In genomic region chr5:97183930-97184213, GRCh38 we compare ENCODE assay signal across 9 cellular contexts. TPM values are rescaled to one million over a fixed set of nuclear protein-coding genes. Genes with fewer than 3 reads are reported as not detected.
DNase-seq lines count a peak whose midpoint lies in the region; ATAC-seq and TF ChIP-seq lines count a peak whose summit lies in the region.
"Had no signal": no experiment of that assay in that cellular context is flagged by ENCODE, and none has a peak within 500 bp of the region (broad histone marks: within the 10 kb centered on the region; RNA-seq: fewer than 3 reads in every experiment).

No MANE protein-coding gene starts in this region.

- no peaks in the 10 kb centered on the region for H3K9me3 ChIP-seq in CD4-positive, alpha-beta memory T cell (ENCODE audit: control insufficient read depth in 1 of 2, low read length in 2 of 2)
- no peaks in the 10 kb centered on the region for H3K9me3 ChIP-seq in osteoblast (ENCODE audit: low read depth, low read length)

- H3K79me2 ChIP-seq in osteoblast (ENCODE audit: insufficient read depth, low read length), result peaks cover 36% of the 10 kb centered on the region

- H3K4me1 ChIP-seq in CD4-positive, alpha-beta memory T cell (ENCODE audit: insufficient read depth, low read length), result peaks cover 29% of the 10 kb centered on the region
- H3K4me1 ChIP-seq in osteoblast (ENCODE audit: insufficient read depth, low read length), result peaks cover 19% of the 10 kb centered on the region

- H3K27ac Mint-ChIP-seq in CD4-positive, alpha-beta memory T cell, result peak overlapping the region; percentile 99 to 100 (median 100)

- ATAC-seq in HG03571 (IDR thresholded peaks at IDR 0.05; ENCODE audit: unreplicated experiment) (no peak), GM21825 (IDR thresholded peaks at IDR 0.05; ENCODE audit: unreplicated experiment) (no peak)

- POLR2A ChIA-PET in CD4-positive, alpha-beta memory T cell (lab: Charles Lee; ENCODE audit: partially characterized antibody), result interaction anchor here (0.7 to 2.1 kb wide), 10 partner anchors 8 to 1849 kb away, joined by 3 to 6 read pairs (median 4); partner anchors contain the start of genes CAST, CHD1, ERAP1 and LNPEP
- POLR2A ChIA-PET in RWPE1 (lab: Yijun Ruan, JAX; ENCODE audit: low non-redundant PET), result interaction anchor here (0.6 kb wide), 1 partner anchor 1098 kb away, joined by 7 read pairs; no protein-coding TSS in a partner anchor

- peaks cover 20 to 45% (median 35%) of the 10 kb centered on the region in 4 donors for H3K4me1 Mint-ChIP-seq in CD4-positive, alpha-beta memory T cell

- H3K27me3 ChIP-seq in CD4-positive, alpha-beta memory T cell (ENCODE audit: insufficient read depth, low read length), result no peaks in the 10 kb centered on the region
- no peaks in the 10 kb centered on the region for H3K27me3 ChIP-seq in osteoblast (ENCODE audit: insufficient read depth, low read length)

- peaks cover 26% of the 10 kb centered on the region for H4K20me1 ChIP-seq in osteoblast (ENCODE audit: insufficient read depth, low read length)

- peaks cover 16 to 25% of the 10 kb centered on the region in 2 donors for H3K36me3 Mint-ChIP-seq in CD4-positive, alpha-beta memory T cell

- DNase-seq in CD4-positive, alpha-beta memory T cell, result peak in 1 of 5 donors; percentile 31
- no peak for DNase-seq in RWPE1 (ENCODE audit: low spot score)
- no peak for DNase-seq in epithelial cell of esophagus (ENCODE audit: low read depth)
- no peak for DNase-seq in osteoblast (ENCODE audit: insufficient read length, low spot score, missing footprints)
- DNase-seq in Kasumi-1 (lab: John Stamatoyannopoulos, UW), result no peak
- no peak for DNase-seq in iPS-NIHi11 (ENCODE audit: low spot score)

- H3K4me3 ChIP-seq in CD4-positive, alpha-beta memory T cell (ENCODE audit: low read length in 2 of 2), result peak overlapping the region; percentile 77 to 87
- peak overlapping the region; percentile 98 for H3K4me3 ChIP-seq in epithelial cell of esophagus (ENCODE audit: low read length)
- H3K4me3 ChIP-seq in osteoblast (ENCODE audit: insufficient read depth, low read length), result peak overlapping the region; percentile 91

- H3K4me2 ChIP-seq in osteoblast (ENCODE audit: insufficient read depth, low read length), result peak overlapping the region; percentile 88

- H3K9me3 Mint-ChIP-seq in CD4-positive, alpha-beta memory T cell, result peaks cover 0 to 1% (median 0%) of the 10 kb centered on the region in 8 donors

- no peaks in the 10 kb centered on the region for H3K27me3 Mint-ChIP-seq in CD4-positive, alpha-beta memory T cell

- intact Hi-C loops in CD4-positive, alpha-beta memory T cell (cut with micrococcal nuclease), result loop anchor here (1.0 to 10.0 kb wide), 8 partner anchors 249 to 1851 kb away; partner anchors contain the start of genes ARSK, CAST, CHD1 and ELL2

- peak overlapping the region; percentile 95 for H3K27ac ChIP-seq in CD4-positive, alpha-beta memory T cell (ENCODE audit: low read depth, low read length)
- H3K27ac ChIP-seq in RWPE1 (peak overlapping the region; percentile 88), osteoblast (ENCODE audit: low read depth, low read length) (peak overlapping the region; percentile 95)

- H3K36me3 ChIP-seq in CD4-positive, alpha-beta memory T cell (ENCODE audit: insufficient read depth, low read length), result peaks cover 3% of the 10 kb centered on the region
- H3K36me3 ChIP-seq in osteoblast (ENCODE audit: insufficient read depth, low read length), result peaks cover 10% of the 10 kb centered on the region

- no peak for TF ChIP-seq CTCF in RWPE1 (conservative IDR thresholded peaks at IDR 0.05; ENCODE audit: low read depth)
- no peak for TF ChIP-seq CTCF in epithelial cell of esophagus (IDR thresholded peaks at IDR 0.05; ENCODE audit: insufficient read depth, low read depth, low read length, missing control alignments)
- TF ChIP-seq CTCF in osteoblast (IDR thresholded peaks at IDR 0.05; ENCODE audit: extremely low read depth, low read depth, low read length), result no peak

- peak overlapping the region; percentile 87 for H2AFZ ChIP-seq in osteoblast (ENCODE audit: low read length)

- CTCF ChIA-PET in CD4-positive, alpha-beta memory T cell (lab: Charles Lee; ENCODE audit: partially characterized antibody), result interaction anchor here (0.9 to 2.1 kb wide), 3 partner anchors 524 to 1587 kb away, joined by 3 to 4 read pairs (median 4); no protein-coding TSS in a partner anchor
- CTCF ChIA-PET in RWPE1 (lab: Yijun Ruan, JAX), result interaction anchor here (0.6 to 0.7 kb wide), 5 partner anchors 8 to 1728 kb away, joined by 3 to 6 read pairs (median 3); no protein-coding TSS in a partner anchor

- peak overlapping the region; percentile 94 to 99 (median 97) for H3K4me3 Mint-ChIP-seq in CD4-positive, alpha-beta memory T cell

RNA-seq across cellular contexts. Expression of gene RIOK2, which starts 0.8 kb away (rescaled TPM):
- 10 to 100 TPM; 38.2 to 40.8 TPM for total RNA-seq in CD4-positive, alpha-beta memory T cell
- polyA plus RNA-seq in CD4-positive, alpha-beta memory T cell, result 10 to 100 TPM; 17.9 to 26.8 TPM
- total RNA-seq in osteoblast, result 29.7 and 32.1 TPM in 2 replicates

RNA-seq across cellular contexts. Expression of gene LIX1, which starts 41.5 kb away (rescaled TPM):
- total RNA-seq in CD4-positive, alpha-beta memory T cell, result not detected
- polyA plus RNA-seq in CD4-positive, alpha-beta memory T cell, result not detected
- total RNA-seq in osteoblast, result not detected in 2 replicates
- total RNA-seq: RPMI7951 had no signal
